ENCODE assay signal across 1 cellular context in genomic region chr5:99019812-99020697, GRCh38.
A peak's percentile ranks its signal among the peaks of the same experiment; 100 is the strongest.
TF ChIP-seq lines count a peak whose summit lies in the region.

No MANE protein-coding gene starts in this region.

TF ChIP-seq in K562, 482 proteins besides CTCF, POLR2A, EP300 and RAD21 (continued from another document and continues in another):
- TF ChIP-seq NONO (IDR thresholded peaks at IDR 0.05; ENCODE audit: low read depth in 2 of 2, low read length in 1 of 2) (no peak), SIN3B (IDR thresholded peaks at IDR 0.05; ENCODE audit: low read depth) (no peak), ATF7 (IDR thresholded peaks at IDR 0.05) (peak; percentile 97), CC2D1A (IDR thresholded peaks at IDR 0.05) (no peak), ESRRA (IDR thresholded peaks at IDR 0.05; ENCODE audit: borderline replicate concordance, low read depth) (no peak), STAT5B (CRISPR knock-in tag; IDR thresholded peaks at IDR 0.05) (no peak), KDM5B (IDR thresholded peaks at IDR 0.05; ENCODE audit: insufficient replicate concordance, low read depth, low read length) (no peak), NFYB (IDR thresholded peaks at IDR 0.05; ENCODE audit: extremely low read depth, insufficient read length) (no peak), TSHZ1 (CRISPR knock-in tag; IDR thresholded peaks at IDR 0.05) (no peak), JUNB (CRISPR knock-in tag; conservative IDR thresholded peaks at IDR 0.05) (peak; percentile 96), TEAD1 (CRISPR knock-in tag; IDR thresholded peaks at IDR 0.05) (no peak; a peak in 1 of 4 replicates), ZFP30 (CRISPR knock-in tag; IDR thresholded peaks at IDR 0.05; ENCODE audit: borderline replicate concordance) (no peak), FOS (IDR thresholded peaks at IDR 0.05; ENCODE audit: extremely low read depth, insufficient read length) (peak; percentile 28), CHAMP1 (IDR thresholded peaks at IDR 0.05) (no peak), ASH1L (IDR thresholded peaks at IDR 0.05; ENCODE audit: borderline replicate concordance, low read depth, partially characterized antibody) (no peak), ZNF239 (CRISPR knock-in tag; IDR thresholded peaks at IDR 0.05) (no peak), ZBTB11 (CRISPR knock-in tag; IDR thresholded peaks at IDR 0.05) (no peak), CXXC5 (CRISPR knock-in tag; IDR thresholded peaks at IDR 0.05) (no peak), ZNF24 (IDR thresholded peaks at IDR 0.05) (no peak), SP2 (IDR thresholded peaks at IDR 0.05; ENCODE audit: extremely low read depth, low read depth, low read length, poor library complexity, severe bottlenecking) (no peak), MAFK (IDR thresholded peaks at IDR 0.05; ENCODE audit: low read length) (peak; percentile 36; the same call in 1 of the 2 replicates), ZNF280B (CRISPR knock-in tag; IDR thresholded peaks at IDR 0.05) (no peak), XRCC4 (IDR thresholded peaks at IDR 0.05; ENCODE audit: extremely low read depth, insufficient read depth, insufficient read length) (no peak), NRF1 (conservative IDR thresholded peaks at IDR 0.05 in 1 of 2, IDR thresholded peaks at IDR 0.05 in 1 of 2) (no peak), SAFB (IDR thresholded peaks at IDR 0.05; ENCODE audit: borderline replicate concordance, low read depth, low read length) (no peak), ZNF830 (CRISPR knock-in tag; IDR thresholded peaks at IDR 0.05) (no peak), ZNF217 (CRISPR knock-in tag; IDR thresholded peaks at IDR 0.05) (no peak), FIP1L1 (IDR thresholded peaks at IDR 0.05; ENCODE audit: low read depth, low read length, poor library complexity, severe bottlenecking) (no peak), CTBP1 (IDR thresholded peaks at IDR 0.05; ENCODE audit: borderline replicate concordance) (0 out of 2 replicates have a peak, but pooled peaks have one; percentile 17), ZNF77 (CRISPR knock-in tag; IDR thresholded peaks at IDR 0.05) (no peak), ZNF121 (CRISPR knock-in tag; conservative IDR thresholded peaks at IDR 0.05) (no peak), CREB3 (tag; conservative IDR thresholded peaks at IDR 0.05; ENCODE audit: low read depth) (no peak), CUX1 (CRISPR knock-in tag; IDR thresholded peaks at IDR 0.05) (no peak), ETV1 (tag; conservative IDR thresholded peaks at IDR 0.05; ENCODE audit: low read depth) (0 out of 2 replicates have a peak, but pooled peaks have one; percentile 24), CBX3 (IDR thresholded peaks at IDR 0.05; ENCODE audit: borderline replicate concordance in 1 of 2, low read length in 2 of 2) (0 out of 3 replicates have a peak, but pooled peaks of 1 of the 2 experiments have one; percentile 13), GATA2 (CRISPR knock-in tag; IDR thresholded peaks at IDR 0.05) (no peak), ZZZ3 (IDR thresholded peaks at IDR 0.05) (no peak), MAFG (tag; conservative IDR thresholded peaks at IDR 0.05) (peak; percentile 59; the same call in 1 of the 2 replicates), SMARCB1 (IDR thresholded peaks at IDR 0.05; ENCODE audit: insufficient read length, low read depth) (no peak), EP400 (IDR thresholded peaks at IDR 0.05) (peak; percentile 45; the same call in 1 of the 2 replicates), WHSC1 (IDR thresholded peaks at IDR 0.05; ENCODE audit: low read length) (no peak), ELF2 (CRISPR knock-in tag; IDR thresholded peaks at IDR 0.05) (no peak), CLOCK (CRISPR knock-in tag; IDR thresholded peaks at IDR 0.05; ENCODE audit: borderline replicate concordance) (no peak), U2AF1 (optimal IDR thresholded peaks at IDR 0.05; ENCODE audit: low read depth, low read length) (no peak), ZFP36 (IDR thresholded peaks at IDR 0.05; ENCODE audit: low read depth, low read length, partially characterized antibody) (no peak)
